In genomic region chr3:49412632-49413337, GRCh38 we compare ENCODE assay signal across 8 cellular contexts. TPM values are rescaled to one million over a fixed set of nuclear protein-coding genes. Genes with fewer than 3 reads are reported as not detected.
DNase-seq lines count a peak whose midpoint lies in the region; ATAC-seq and TF ChIP-seq lines count a peak whose summit lies in the region.

No MANE protein-coding gene starts in this region.

- peaks cover 6% of the 10 kb centered on the region; the same call in 1 of the 2 replicates for H3K36me3 ChIP-seq in KOPT-K1 (ENCODE audit: insufficient read depth, low read length)
- H3K36me3 ChIP-seq in muscle layer of duodenum (ENCODE audit: control insufficient read depth in 1 of 2, insufficient read depth in 2 of 2, low read length in 2 of 2) = peaks cover 13 to 29% of the 10 kb centered on the region in 2 donors

- H3K27ac ChIP-seq in KOPT-K1 (ENCODE audit: low read depth, low read length, poor library complexity, severe bottlenecking) (peak overlapping the region; percentile 83), muscle layer of duodenum (ENCODE audit: low read length) (peak overlapping the region; percentile 95)

- H3K9me3 ChIP-seq in KOPT-K1 (ENCODE audit: insufficient read depth, low read length, poor library complexity, severe bottlenecking) (no peaks in the 10 kb centered on the region), muscle layer of duodenum (ENCODE audit: control insufficient read depth in 1 of 2, low read length in 2 of 2) (no peaks in the 10 kb centered on the region)

- no peak for ATAC-seq in HG03108 (IDR thresholded peaks at IDR 0.05; ENCODE audit: unreplicated experiment)

- no peaks in the 10 kb centered on the region for H3K27me3 ChIP-seq in muscle layer of duodenum (ENCODE audit: low read depth, low read length)

- TF ChIP-seq CTCF in AG09309 (IDR thresholded peaks at IDR 0.05; ENCODE audit: control insufficient read depth, insufficient read depth, low read depth, low read length, missing control alignments) (no peak), chondrocyte (IDR thresholded peaks at IDR 0.05) (peak; percentile 25)

- H3K4me3 ChIP-seq in AG09309 (ENCODE audit: control insufficient read depth, low read depth, low read length) (peak overlapping the region; percentile 58), muscle layer of duodenum (ENCODE audit: low read depth in 1 of 2, low read length in 2 of 2) (peak overlapping the region; percentile 60 to 95)

- H3K27ac Mint-ChIP-seq in chondrocyte (ENCODE audit: unreplicated experiment) = peak overlapping the region; percentile 95

- H3K4me1 ChIP-seq in muscle layer of duodenum (ENCODE audit: control insufficient read depth in 1 of 2, insufficient read depth in 2 of 2, low read length in 2 of 2) = peaks cover 30 to 42% of the 10 kb centered on the region in 2 donors

- no peaks in the 10 kb centered on the region for H3K27me3 Mint-ChIP-seq in chondrocyte (ENCODE audit: low read depth)

- DNase-seq in AG09309 (ENCODE audit: low read depth) (no peak), chondrocyte (ENCODE audit: low spot score) (no peak), NCI-H345 treated with DMSO at 0.1 percent for 48 hours (lab: John Stamatoyannopoulos, UW; ENCODE audit: unreplicated experiment) (no peak), cerebellum (ENCODE audit: low spot score) (no peak), NCI-H1105 treated with DMSO at 0.1 percent for 48 hours (lab: John Stamatoyannopoulos, UW) (no peak)

- H3K36me3 Mint-ChIP-seq in chondrocyte (ENCODE audit: low read depth) = peaks cover 9% of the 10 kb centered on the region

- peak overlapping the region; percentile 93 for H3K4me3 Mint-ChIP-seq in chondrocyte (ENCODE audit: unreplicated experiment)

- H3K4me1 Mint-ChIP-seq in chondrocyte (ENCODE audit: low read depth) = peaks cover 51% of the 10 kb centered on the region

- no peaks in the 10 kb centered on the region for H3K9me3 Mint-ChIP-seq in chondrocyte (ENCODE audit: low read depth)

RNA-seq across cellular contexts. Expression of gene TCTA, which starts 0.6 kb away (rescaled TPM):
- 22.5 to 54.8 TPM (median 23.4 TPM) in 3 replicates for total RNA-seq in chondrocyte
- total RNA-seq in cerebellum = 11.3 TPM

RNA-seq across cellular contexts. Expression of gene RHOA, which starts 1.0 kb away (rescaled TPM):
- total RNA-seq in chondrocyte = 625 to 643 TPM (median 626 TPM) in 3 replicates
- total RNA-seq in cerebellum = 113 TPM

RNA-seq across cellular contexts. Expression of gene AMT, which starts 9.5 kb away (rescaled TPM):
- total RNA-seq in chondrocyte (4.8 to 6.1 TPM (median 6.0 TPM) in 3 replicates), cerebellum (3.9 TPM)

RNA-seq across cellular contexts. Expression of gene NICN1, which starts 16.3 kb away (rescaled TPM):
- total RNA-seq in chondrocyte (20.0 to 25.8 TPM (median 23.8 TPM) in 3 replicates), cerebellum (8.3 TPM)

RNA-seq across cellular contexts. Expression of gene GPX1, which starts 54.6 kb away (rescaled TPM):
- 87.9 to 92.6 TPM (median 91.3 TPM) in 3 replicates for total RNA-seq in chondrocyte
- total RNA-seq in cerebellum = 40.8 TPM
